In genomic region chr1:36172983-36173382, GRCh38 we compare ENCODE assay signal across 9 cellular contexts. TPM values are rescaled to one million over a fixed set of nuclear protein-coding genes. Genes with fewer than 3 reads are reported as not detected.
DNase-seq lines count a peak whose midpoint lies in the region; TF ChIP-seq lines count a peak whose summit lies in the region.
"Had no signal": no experiment of that assay in that cellular context is flagged by ENCODE, and none has a peak within 500 bp of the region (broad histone marks: within the 10 kb centered on the region; RNA-seq: fewer than 3 reads in every experiment).

No MANE protein-coding gene starts in this region.

- H3K4me3 Mint-ChIP-seq in T-helper 2 cell treated with Interferon-gamma antibody and Interleukin-4, amounts not matched to agents 5 μg/mL and 100 μg/mL, for 36 hours: no peak overlapping the region

- H3F3A ChIP-seq in SK-N-SH (replicated peaks; ENCODE audit: insufficient read depth): peaks cover 11% of the 10 kb centered on the region

- H3K9me3 ChIP-seq in SK-N-SH (no peaks in the 10 kb centered on the region), fibroblast of lung (ENCODE audit: control insufficient read depth, insufficient read depth, low read depth, low read length) (no peaks in the 10 kb centered on the region), skeletal muscle tissue (ENCODE audit: control insufficient read depth in 3 of 3, low read length in 3 of 3) (no peaks in the 10 kb centered on the region)

- peaks cover 44% of the 10 kb centered on the region for H3K36me3 Mint-ChIP-seq in T-helper 2 cell treated with Interferon-gamma antibody and Interleukin-4, amounts not matched to agents 5 μg/mL and 100 μg/mL, for 36 hours (ENCODE audit: low read depth)

- H3K9me3 Mint-ChIP-seq in T-helper 2 cell treated with Interferon-gamma antibody and Interleukin-4, amounts not matched to agents 5 μg/mL and 100 μg/mL, for 36 hours: no peaks in the 10 kb centered on the region

- H3K4me1 ChIP-seq in SK-N-SH (ENCODE audit: control insufficient read depth in 1 of 2, insufficient read depth in 2 of 2, low read depth in 1 of 2, low read length in 1 of 2) (peaks cover 0 to 15% of the 10 kb centered on the region in 2 experiments; a peak in 2 of 4 replicates), fibroblast of lung (ENCODE audit: control insufficient read depth, extremely low read depth, insufficient read depth, low read length) (peaks cover 6% of the 10 kb centered on the region), skeletal muscle tissue (ENCODE audit: control insufficient read depth in 3 of 3, insufficient read depth in 3 of 3, low read length in 3 of 3) (peaks cover 75 to 87% (median 83%) of the 10 kb centered on the region in 3 donors)

- in situ Hi-C loops in GM13976 (cut with MboI; ENCODE audit: low sequenced_read_pairs, unreplicated experiment): no loop called here

- H3K27ac ChIP-seq in SK-N-SH (ENCODE audit: low read depth in 2 of 2, low read length in 1 of 2) (peak overlapping the region in 1 of 2 experiments; percentile 78; a peak in 2 of 4 replicates), fibroblast of lung (ENCODE audit: insufficient read depth, low read length) (peak overlapping the region; percentile 62), skeletal muscle tissue (ENCODE audit: low read depth, low read length) (peak overlapping the region; percentile 97)

- H3K79me2 ChIP-seq in SK-N-SH (ENCODE audit: insufficient read depth) (peaks cover 88% of the 10 kb centered on the region), fibroblast of lung (ENCODE audit: control insufficient read depth, insufficient read depth, low read length) (peaks cover 73% of the 10 kb centered on the region)

- no peak for TF ChIP-seq RAD21 in SK-N-SH (IDR thresholded peaks at IDR 0.05; ENCODE audit: low read length)

- peaks cover 65% of the 10 kb centered on the region for H4K20me1 ChIP-seq in SK-N-SH (ENCODE audit: insufficient read depth)
- H4K20me1 ChIP-seq in fibroblast of lung (ENCODE audit: control insufficient read depth, extremely low read depth, insufficient read depth, low read length): no peaks in the 10 kb centered on the region

- H3K4me2 ChIP-seq in SK-N-SH: peak overlapping the region; percentile 68
- no peak overlapping the region for H3K4me2 ChIP-seq in fibroblast of lung (ENCODE audit: extremely low read depth, insufficient read depth, low read length)

- CTCF ChIA-PET in SK-N-SH (lab: Yijun Ruan, JAX): interaction anchor here (5.9 kb wide), 1 partner anchor 16 kb away, joined by 32 read pairs; no protein-coding TSS in a partner anchor

- WGBS in SK-N-SH (ENCODE audit: low lambda C conversion rate): 75% methylated on average over 2 of the region's 2 CpGs

- DNase-seq in T-helper 2 cell treated with Interferon-gamma antibody and Interleukin-4, amounts not matched to agents 5 μg/mL and 100 μg/mL, for 36 hours (ENCODE audit: low spot score): no peak
- DNase-seq in T-helper 2 cell (no peak), SK-N-SH (no peak), fibroblast of lung (ENCODE audit: low read depth in 2 of 2) (peak in 1 of 2 donors; percentile 89), NCI-H146 (lab: John Stamatoyannopoulos, UW) (no peak), GM13976 (ENCODE audit: low spot score) (no peak), NCI-H446 treated with DMSO at 0.1 percent for 48 hours (lab: John Stamatoyannopoulos, UW) (no peak)

- peak overlapping the region; percentile 58; the same call in 1 of the 2 replicates for H3K9ac ChIP-seq in SK-N-SH
- no peak overlapping the region for H3K9ac ChIP-seq in fibroblast of lung (ENCODE audit: insufficient read depth, low read length)
- H3K9ac ChIP-seq in skeletal muscle tissue (ENCODE audit: low read depth in 1 of 3, low read length in 3 of 3): peak overlapping the region in 2 of 3 donors; percentile 44 to 58

- H3K27me3 Mint-ChIP-seq in T-helper 2 cell treated with Interferon-gamma antibody and Interleukin-4, amounts not matched to agents 5 μg/mL and 100 μg/mL, for 36 hours (ENCODE audit: low read depth): no peaks in the 10 kb centered on the region
- H3K27me3 Mint-ChIP-seq: progenitor cell of endocrine pancreas had no signal

- H3K4me3 ChIP-seq in SK-N-SH (ENCODE audit: low read depth in 2 of 2, low read length in 1 of 2) (peak overlapping the region in 1 of 2 experiments; percentile 17; a peak in 1 of 4 replicates), fibroblast of lung (replicated peaks in 1 of 4; ENCODE audit: control extremely low read depth in 1 of 4, insufficient read depth in 1 of 4, low read depth in 3 of 4, low read length in 4 of 4) (no peak overlapping the region), skeletal muscle tissue (ENCODE audit: low read length in 3 of 3) (no peak overlapping the region)

- H3K36me3 ChIP-seq in SK-N-SH (replicated peaks in 1 of 2; ENCODE audit: control insufficient read depth in 1 of 2, insufficient read depth in 2 of 2, low read length in 1 of 2) (peaks cover 55 to 56% of the 10 kb centered on the region in 2 experiments), fibroblast of lung (ENCODE audit: control insufficient read depth, insufficient read depth, low read length) (peaks cover 49% of the 10 kb centered on the region), skeletal muscle tissue (ENCODE audit: control insufficient read depth in 3 of 3, insufficient read depth in 3 of 3, low read length in 3 of 3) (peaks cover 43 to 57% (median 52%) of the 10 kb centered on the region in 3 donors)

- no peaks in the 10 kb centered on the region for H3K27me3 ChIP-seq in SK-N-SH (ENCODE audit: insufficient read depth)
- H3K27me3 ChIP-seq in fibroblast of lung (ENCODE audit: control insufficient read depth, insufficient read depth, low read length): no peaks in the 10 kb centered on the region
- no peaks in the 10 kb centered on the region for H3K27me3 ChIP-seq in skeletal muscle tissue (ENCODE audit: control insufficient read depth in 3 of 3, insufficient read depth in 3 of 3, low read length in 3 of 3)

- no peaks in the 10 kb centered on the region for H3K9me2 ChIP-seq in SK-N-SH

- TF ChIP-seq CTCF in SK-N-SH (IDR thresholded peaks at IDR 0.05): no peak
- TF ChIP-seq CTCF in fibroblast of lung (conservative IDR thresholded peaks at IDR 0.05 in 1 of 2, IDR thresholded peaks at IDR 0.05 in 1 of 2; ENCODE audit: low read depth in 1 of 2, low read length in 2 of 2): no peak
- no peak for TF ChIP-seq CTCF in GM13976 (IDR thresholded peaks at IDR 0.05; ENCODE audit: borderline replicate concordance, control extremely low read depth, extremely low read depth, insufficient read depth, missing control alignments)

- POLR2A ChIA-PET in SK-N-SH (lab: Yijun Ruan, JAX): interaction anchor here (1.1 kb wide), 1 partner anchor 10 kb away, joined by 3 read pairs; no protein-coding TSS in a partner anchor

- TF ChIP-seq EP300 in SK-N-SH (IDR thresholded peaks at IDR 0.05; ENCODE audit: borderline replicate concordance in 1 of 2, low read depth in 1 of 2, low read length in 1 of 2): no peak

- peaks cover 5% of the 10 kb centered on the region for H3K4me1 Mint-ChIP-seq in T-helper 2 cell treated with Interferon-gamma antibody and Interleukin-4, amounts not matched to agents 5 μg/mL and 100 μg/mL, for 36 hours (ENCODE audit: low read depth)

- H2AFZ ChIP-seq in SK-N-SH (ENCODE audit: low read depth) (no peak overlapping the region), fibroblast of lung (ENCODE audit: low read length) (no peak overlapping the region)

- peak overlapping the region; percentile 7 for H3K27ac Mint-ChIP-seq in T-helper 2 cell treated with Interferon-gamma antibody and Interleukin-4, amounts not matched to agents 5 μg/mL and 100 μg/mL, for 36 hours
- H3K27ac Mint-ChIP-seq: progenitor cell of endocrine pancreas had no signal

TF ChIP-seq in SK-N-SH, 30 proteins besides CTCF, POLR2A, EP300 and RAD21 (continues in another document):
- peak; percentile 59; the same call in 1 of the 2 replicates for TF ChIP-seq FOSL2 (IDR thresholded peaks at IDR 0.05; ENCODE audit: borderline replicate concordance, low read depth)
- no peak for TF ChIP-seq ELF1 (IDR thresholded peaks at IDR 0.05)

RNA-seq across cellular contexts. Expression of gene MAP7D1, which starts 17.0 kb away (rescaled TPM):
- polyA plus RNA-seq in SK-N-SH (2012; rRNA removed) (40.6 and 69.9 TPM in 2 replicates), fibroblast of lung (70.6 and 91.2 TPM in 2 replicates)
- 78.2 and 85.1 TPM in 2 replicates for polyA plus RNA-seq in SK-N-SH (2012; cell fraction: cytosol; rRNA removed)
- 137 and 148 TPM in 2 replicates for polyA plus RNA-seq in SK-N-SH (2012; cell fraction: nucleus; rRNA removed)
- total RNA-seq in fibroblast of lung (52.6 and 78.4 TPM in 2 replicates), skeletal muscle tissue (71.0 TPM)
- 113 and 136 TPM in 2 replicates for polyA plus RNA-seq in fibroblast of lung (2012)
- 117 and 164 TPM in 2 replicates for polyA minus RNA-seq in fibroblast of lung (ENCODE audit: low replicate concordance)

RNA-seq across cellular contexts. Expression of gene TRAPPC3, which starts 23.7 kb away (rescaled TPM):
- polyA plus RNA-seq in SK-N-SH (2012; rRNA removed) (149 and 169 TPM in 2 replicates), fibroblast of lung (102 and 105 TPM in 2 replicates)
- 172 and 173 TPM in 2 replicates for polyA plus RNA-seq in SK-N-SH (2012; cell fraction: cytosol; rRNA removed)
- 83.1 and 92.3 TPM in 2 replicates for polyA plus RNA-seq in SK-N-SH (2012; cell fraction: nucleus; rRNA removed)
- total RNA-seq in fibroblast of lung (70.6 and 88.5 TPM in 2 replicates), skeletal muscle tissue (30.3 TPM)
- polyA plus RNA-seq in fibroblast of lung (2012): 90.0 and 102 TPM in 2 replicates
- polyA minus RNA-seq in fibroblast of lung (ENCODE audit: low replicate concordance): 12.7 and 13.7 TPM in 2 replicates

RNA-seq across cellular contexts. Expression of gene COL8A2, which starts 48.0 kb away (rescaled TPM):
- polyA plus RNA-seq in SK-N-SH (2012; rRNA removed): 2.6 and 3.1 TPM in 2 replicates
- polyA plus RNA-seq in SK-N-SH (2012; cell fraction: cytosol; rRNA removed): 1.6 and 2.6 TPM in 2 replicates
- polyA plus RNA-seq in SK-N-SH (2012; cell fraction: nucleus; rRNA removed): 2.3 and 2.6 TPM in 2 replicates
- 18.5 and 31.0 TPM in 2 replicates for total RNA-seq in fibroblast of lung
- polyA plus RNA-seq in fibroblast of lung: 2.9 and 5.2 TPM in 2 replicates
- polyA plus RNA-seq in fibroblast of lung (2012): 3.1 and 5.8 TPM in 2 replicates
- 3.4 and 6.5 TPM in 2 replicates for polyA minus RNA-seq in fibroblast of lung (ENCODE audit: low replicate concordance)
- total RNA-seq in skeletal muscle tissue: 11.0 TPM

RNA-seq across cellular contexts. Expression of gene THRAP3, which starts 51.3 kb away (rescaled TPM):
- 33.7 and 46.1 TPM in 2 replicates for polyA plus RNA-seq in SK-N-SH (2012; rRNA removed)
- 34.8 and 38.8 TPM in 2 replicates for polyA plus RNA-seq in SK-N-SH (2012; cell fraction: cytosol; rRNA removed)
- 18.0 and 38.3 TPM in 2 replicates for polyA plus RNA-seq in SK-N-SH (2012; cell fraction: nucleus; rRNA removed)
- total RNA-seq in fibroblast of lung: 67.5 and 92.5 TPM in 2 replicates
- 96.4 and 97.5 TPM in 2 replicates for polyA plus RNA-seq in fibroblast of lung
- 69.5 and 80.1 TPM in 2 replicates for polyA plus RNA-seq in fibroblast of lung (2012)
- polyA minus RNA-seq in fibroblast of lung (ENCODE audit: low replicate concordance): 46.3 and 51.7 TPM in 2 replicates
- total RNA-seq in skeletal muscle tissue: 51.7 TPM
